1 cellular context compared by ENCODE assay signal in genomic region chr10:49610015-49610734, GRCh38.
TF ChIP-seq lines count a peak whose summit lies in the region.

Gene SLC18A3, plus strand, starts transcription at chr10:49610310. Its CDS starts 431 bp downstream, at chr10:49610741.

TF ChIP-seq in IMR-90, 13 proteins besides CTCF, POLR2A, EP300 and RAD21 (continued from another document):
- no peak for TF ChIP-seq USF2 (IDR thresholded peaks at IDR 0.05; ENCODE audit: low read depth, low read length)
